Comparison of ENCODE assay signal across 19 cellular contexts in genomic region chr9:133882849-133883248, GRCh38.
DNase-seq lines count a peak whose midpoint lies in the region; ATAC-seq, FAIRE-seq and TF ChIP-seq lines count a peak whose summit lies in the region.
"Had no signal": no experiment of that assay in that cellular context is flagged by ENCODE, and none has a peak within 500 bp of the region (broad histone marks: within the 10 kb centered on the region; RNA-seq: fewer than 3 reads in every experiment).

No MANE protein-coding gene starts in this region.

- H3K9me3 ChIP-seq in keratinocyte (ENCODE audit: control insufficient read depth, low read depth, low read length): no peaks in the 10 kb centered on the region
- H3K9me3 ChIP-seq in prostate gland: no peaks in the 10 kb centered on the region

- peaks cover 61% of the 10 kb centered on the region for H3K79me2 ChIP-seq in keratinocyte (ENCODE audit: control insufficient read depth, insufficient read depth, low read length)

- peaks cover 0 to 3% of the 10 kb centered on the region in 2 experiments for H3K36me3 ChIP-seq in keratinocyte (ENCODE audit: control insufficient read depth in 2 of 2, extremely low read depth in 1 of 2, insufficient read depth in 2 of 2, low read length in 2 of 2)
- no peaks in the 10 kb centered on the region for H3K36me3 ChIP-seq in prostate gland

- peaks cover 2% of the 10 kb centered on the region for H3K9me1 ChIP-seq in keratinocyte (ENCODE audit: control insufficient read depth, extremely low read depth, insufficient read depth, low read length)

- WGBS in prostate gland: 81% methylated on average over 5 of the region's 5 CpGs

- intact Hi-C loops in prostate gland (cut with DNase I): no loop called here
- intact Hi-C loops in sciatic nerve (cut with DNase I): no loop called here
- intact Hi-C loops in left colon (cut with DNase I, micrococcal nuclease): no loop called here

- no peak for ATAC-seq in sciatic nerve
- ATAC-seq in GM19023 (IDR thresholded peaks at IDR 0.05; ENCODE audit: unreplicated experiment): no peak
- no peak for ATAC-seq in left colon
- ATAC-seq: activated T-cell treated with anti-CD3 and anti-CD28 coated beads, Interleukin-2, amount 50 U/mL, for 4 hours; stimulated activated naive CD8-positive, alpha-beta T cell treated with anti-CD3 and anti-CD28 coated beads, Interleukin-15, amount 100 ng/mL, for 72 hours had no signal

- peaks cover 43% of the 10 kb centered on the region for H3K4me1 ChIP-seq in keratinocyte (ENCODE audit: control insufficient read depth, extremely low read depth, insufficient read depth, low read length)
- peaks cover 9% of the 10 kb centered on the region for H3K4me1 ChIP-seq in prostate gland (replicated peaks)

- H3K9ac ChIP-seq in keratinocyte (ENCODE audit: control insufficient read depth, extremely low read depth, insufficient read depth, low read length): peak overlapping the region; percentile 76

- H3K27ac ChIP-seq in VCaP (peak overlapping the region; percentile 95), keratinocyte (ENCODE audit: control insufficient read depth, insufficient read depth, low read length) (peak overlapping the region; percentile 91), prostate gland (peak overlapping the region; percentile 72 to 73)
- H3K27ac ChIP-seq: coronary artery had no signal

- peak overlapping the region; percentile 72 for H3K4me2 ChIP-seq in keratinocyte (ENCODE audit: control insufficient read depth, extremely low read depth, insufficient read depth, low read depth, low read length)

- no peak overlapping the region for H2AFZ ChIP-seq in keratinocyte (ENCODE audit: control insufficient read depth, low read length)

- FAIRE-seq in keratinocyte (lab: Jason Lieb, UNC): no peak
- FAIRE-seq: HTR-8/SVneo had no signal

- TF ChIP-seq POLR2A in prostate gland (IDR thresholded peaks at IDR 0.05): no peak

- dilution Hi-C loops in keratinocyte (cut with MboI; ENCODE audit: extremely low pct_ligation_motif_present, low sequenced_read_pairs): no loop called here

- H4K20me1 ChIP-seq in keratinocyte (ENCODE audit: control insufficient read depth, extremely low read depth, insufficient read depth, low read length): no peaks in the 10 kb centered on the region

- no peaks in the 10 kb centered on the region for H3K27me3 ChIP-seq in keratinocyte (ENCODE audit: control insufficient read depth, extremely low read depth, insufficient read depth, low read length)
- H3K27me3 ChIP-seq in prostate gland (replicated peaks; ENCODE audit: insufficient read depth): no peaks in the 10 kb centered on the region

- H3K4me3 ChIP-seq in keratinocyte (ENCODE audit: control insufficient read depth in 2 of 3, extremely low read depth in 1 of 3, insufficient read depth in 2 of 3, low read depth in 1 of 3, low read length in 3 of 3): no peak overlapping the region
- H3K4me3 ChIP-seq in prostate gland: no peak overlapping the region
- H3K4me3 ChIP-seq: coronary artery had no signal

- peak; percentile 44 for DNase-seq in NCI-H1092 (lab: John Stamatoyannopoulos, UW)
- no peak for DNase-seq in keratinocyte (ENCODE audit: low read depth, low spot score)
- DNase-seq in prostate gland (ENCODE audit: low spot score): no peak
- no peak for DNase-seq in NCI-H128 (lab: John Stamatoyannopoulos, UW; ENCODE audit: unreplicated experiment)
- DNase-seq in sciatic nerve (ENCODE audit: low spot score): no peak
- no peak for DNase-seq in left colon
- DNase-seq: activated CD4-positive, alpha-beta memory T cell treated with anti-CD3 and anti-CD28 coated beads, Interleukin-2, amount 10 ng/mL, durations not matched to agents 7 days and 5 days; activated naive CD4-positive, alpha-beta T cell treated with anti-CD3 and anti-CD28 coated beads, Interleukin-2, amount 50 U/mL, for 16 hours; activated T-cell treated with anti-CD3 and anti-CD28 coated beads, Interleukin-2, amount 50 U/mL, for 4 hours; GF-D8; hippocampal formation; midbrain; NCI-H446 treated with DMSO at 0.1 percent for 48 hours; retina; stimulated activated naive CD8-positive, alpha-beta T cell treated with anti-CD3 and anti-CD28 coated beads, Interleukin-15, amount 100 ng/mL, for 72 hours had no signal

- TF ChIP-seq CTCF in VCaP (conservative IDR thresholded peaks at IDR 0.05): no peak
- TF ChIP-seq CTCF in keratinocyte (optimal IDR thresholded peaks at IDR 0.05 in 1 of 3, IDR thresholded peaks at IDR 0.05 in 1 of 3, conservative IDR thresholded peaks at IDR 0.05 in 1 of 3; ENCODE audit: extremely low read depth in 1 of 3, insufficient read depth in 2 of 3, low read length in 3 of 3): no peak
- TF ChIP-seq CTCF in prostate gland (IDR thresholded peaks at IDR 0.05): no peak
